Comparison of ENCODE assay signal across 8 cellular contexts in the genomic region with DNA sequence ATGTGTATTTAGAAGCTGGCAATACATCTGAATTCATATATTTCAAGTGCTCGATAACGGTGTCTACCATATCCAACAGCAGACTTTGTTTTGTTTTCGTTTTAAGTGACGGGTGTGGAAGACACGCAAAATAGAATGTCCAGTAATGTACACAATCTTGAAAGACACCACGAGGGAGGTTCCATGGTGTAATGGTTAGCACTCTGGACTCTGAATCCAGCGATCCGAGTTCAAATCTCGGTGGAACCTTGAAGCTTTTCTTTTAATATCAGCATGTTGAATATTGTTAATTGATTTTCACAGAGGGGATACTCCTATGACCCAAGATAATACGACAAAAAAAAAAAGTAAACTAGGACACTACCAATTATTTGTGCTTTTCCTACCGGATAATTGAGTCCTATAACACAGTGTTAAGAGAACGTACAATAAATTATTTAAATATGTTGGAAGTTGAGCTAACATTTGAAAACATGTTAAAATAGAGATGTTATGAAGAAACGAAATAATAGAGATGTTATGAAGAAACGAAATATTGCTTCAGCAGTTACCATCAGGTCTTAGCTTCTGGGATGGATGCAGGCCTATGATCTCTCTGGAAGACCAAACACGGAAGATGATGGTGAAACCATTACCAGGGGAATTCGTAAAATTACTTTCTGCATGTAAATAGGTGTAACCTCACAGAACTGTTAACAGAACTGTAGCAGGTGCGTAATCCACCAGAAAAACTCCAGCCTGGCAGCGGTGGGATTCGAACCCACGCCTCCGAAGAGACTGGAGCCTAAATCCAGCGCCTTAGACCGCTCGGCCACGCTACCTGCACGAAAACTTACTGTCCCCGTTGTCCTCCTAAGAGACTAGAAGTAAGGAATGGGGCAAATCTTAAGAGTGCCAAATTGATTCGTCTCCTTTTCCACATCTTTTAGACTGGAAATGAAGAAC. TPM values are rescaled to one million over a fixed set of nuclear protein-coding genes. Genes with fewer than 3 reads are reported as not detected.
A peak's percentile ranks its signal among the peaks of the same experiment; 100 is the strongest.
DNase-seq lines count a peak whose midpoint lies in the region; ATAC-seq and TF ChIP-seq lines count a peak whose summit lies in the region.

No MANE protein-coding gene starts in this region.

- no peak for TF ChIP-seq CTCF in endothelial cell (IDR thresholded peaks at IDR 0.05; ENCODE audit: unreplicated experiment)

- H3K27me3 Mint-ChIP-seq in activated CD8-positive, alpha-beta memory T cell treated with anti-CD3 and anti-CD28 coated beads, Interleukin-2, amount 10 ng/mL, durations not matched to agents 7 days and 5 days: peaks cover 61% of the 10 kb centered on the region
- peaks cover 50% of the 10 kb centered on the region for H3K27me3 Mint-ChIP-seq in endothelial cell (ENCODE audit: unreplicated experiment)

- peaks cover 56% of the 10 kb centered on the region for H3K4me1 Mint-ChIP-seq in activated CD8-positive, alpha-beta memory T cell treated with anti-CD3 and anti-CD28 coated beads, Interleukin-2, amount 10 ng/mL, durations not matched to agents 7 days and 5 days
- peaks cover 49% of the 10 kb centered on the region for H3K4me1 Mint-ChIP-seq in endothelial cell (ENCODE audit: unreplicated experiment)

- peak overlapping the region; percentile 95 for H3K4me3 Mint-ChIP-seq in activated CD8-positive, alpha-beta memory T cell treated with anti-CD3 and anti-CD28 coated beads, Interleukin-2, amount 10 ng/mL, durations not matched to agents 7 days and 5 days
- H3K4me3 Mint-ChIP-seq in endothelial cell (ENCODE audit: unreplicated experiment): peak overlapping the region; percentile 93

- H3K9me3 Mint-ChIP-seq in activated CD8-positive, alpha-beta memory T cell treated with anti-CD3 and anti-CD28 coated beads, Interleukin-2, amount 10 ng/mL, durations not matched to agents 7 days and 5 days (ENCODE audit: low read depth): no peaks in the 10 kb centered on the region
- H3K9me3 Mint-ChIP-seq in endothelial cell (ENCODE audit: unreplicated experiment): no peaks in the 10 kb centered on the region

- ATAC-seq in activated CD8-positive, alpha-beta memory T cell treated with anti-CD3 and anti-CD28 coated beads, Interleukin-2, amount 10 ng/mL, durations not matched to agents 7 days and 5 days: peak; percentile 44

- DNase-seq in activated gamma-delta T cell treated with Interleukin-2 at 50 U/mL for 16 hours (peak; percentile 77), activated gamma-delta T cell (lab: John Stamatoyannopoulos, UW) (no peak), HT1080 (ENCODE audit: low read depth) (peak; percentile 93), NOMO-1 treated with DMSO at 0.1 percent for 48 hours (lab: John Stamatoyannopoulos, UW; ENCODE audit: unreplicated experiment) (peak; percentile 81), endothelial cell (ENCODE audit: low spot score) (peak; percentile 93), mucosa of gallbladder (ENCODE audit: low spot score) (peak; percentile 86)
- DNase-seq in activated CD8-positive, alpha-beta memory T cell treated with anti-CD3 and anti-CD28 coated beads, Interleukin-2, amount 10 ng/mL, durations not matched to agents 7 days and 5 days: peak; percentile 94
- DNase-seq in stimulated activated CD8-positive, alpha-beta memory T cell treated with anti-CD3 and anti-CD28 coated beads, Interleukin-4, amount 100 ng/mL, for 24 hours (ENCODE audit: low read depth): peak; percentile 79

- peak overlapping the region; percentile 88 for H3K27ac Mint-ChIP-seq in activated CD8-positive, alpha-beta memory T cell treated with anti-CD3 and anti-CD28 coated beads, Interleukin-2, amount 10 ng/mL, durations not matched to agents 7 days and 5 days
- peak overlapping the region; percentile 91 for H3K27ac Mint-ChIP-seq in endothelial cell (ENCODE audit: unreplicated experiment)

- CTCF ChIA-PET in activated CD8-positive, alpha-beta memory T cell treated with anti-CD3 and anti-CD28 coated beads, Interleukin-2, amount 10 ng/mL, durations not matched to agents 7 days and 5 days (lab: Charles Lee): interaction anchor here (0.6 to 6.9 kb wide), 53 partner anchors 7 to 868 kb away, joined by 3 to 96 read pairs (median 5); a partner anchor contains a TSS

- H3K36me3 Mint-ChIP-seq in activated CD8-positive, alpha-beta memory T cell treated with anti-CD3 and anti-CD28 coated beads, Interleukin-2, amount 10 ng/mL, durations not matched to agents 7 days and 5 days: no peaks in the 10 kb centered on the region
- H3K36me3 Mint-ChIP-seq in endothelial cell (ENCODE audit: low read depth, unreplicated experiment): peaks cover 22% of the 10 kb centered on the region

RNA-seq across cellular contexts. Expression of a gene that starts 1.5 kb away (rescaled TPM):
- 0.60 and 1.0 TPM in 2 replicates for total RNA-seq in HT1080 (2014; rRNA removed; shearing (Covaris generic))
- 1.4 and 2.7 TPM in 2 replicates for polyA plus RNA-seq in HT1080 (2015; cell fraction: cytosol; rRNA removed)
- polyA plus RNA-seq in HT1080 (2015; cell fraction: nucleus; rRNA removed): 1.9 and 2.1 TPM in 2 replicates
- not detected for total RNA-seq in activated CD8-positive, alpha-beta memory T cell treated with anti-CD3 and anti-CD28 coated beads, Interleukin-2, amount 10 ng/mL, durations not matched to agents 7 days and 5 days
- total RNA-seq in endothelial cell (ENCODE audit: unreplicated experiment): not detected
- not detected for total RNA-seq in mucosa of gallbladder

RNA-seq across cellular contexts. Expression of a gene that starts 4.1 kb away (rescaled TPM):
- 0.43 and 1.8 TPM in 2 replicates for total RNA-seq in HT1080 (2014; rRNA removed; shearing (Covaris generic))
- 0.37 and 0.79 TPM in 2 replicates for polyA plus RNA-seq in HT1080 (2015; cell fraction: cytosol; rRNA removed)
- 1.9 and 3.0 TPM in 2 replicates for polyA plus RNA-seq in HT1080 (2015; cell fraction: nucleus; rRNA removed)
- total RNA-seq in activated CD8-positive, alpha-beta memory T cell treated with anti-CD3 and anti-CD28 coated beads, Interleukin-2, amount 10 ng/mL, durations not matched to agents 7 days and 5 days: 1 to 10 TPM; 1.2 TPM
- total RNA-seq in endothelial cell (ENCODE audit: unreplicated experiment) (3.3 TPM), mucosa of gallbladder (0.78 TPM)

RNA-seq across cellular contexts. Expression of a gene that starts 32.3 kb away (rescaled TPM):
- 0.51 TPM in 1 of 2 replicates, not detected in the other for total RNA-seq in HT1080 (2014; rRNA removed; shearing (Covaris generic))
- polyA plus RNA-seq in HT1080 (2015; cell fraction: cytosol; rRNA removed): 0.12 TPM in 1 of 2 replicates, not detected in the other
- not detected in 2 replicates for polyA plus RNA-seq in HT1080 (2015; cell fraction: nucleus; rRNA removed)
- under 1 TPM; 0.42 to 0.64 TPM for total RNA-seq in activated CD8-positive, alpha-beta memory T cell treated with anti-CD3 and anti-CD28 coated beads, Interleukin-2, amount 10 ng/mL, durations not matched to agents 7 days and 5 days
- total RNA-seq in endothelial cell (ENCODE audit: unreplicated experiment): 1.7 TPM
- 0.43 TPM for total RNA-seq in mucosa of gallbladder

RNA-seq across cellular contexts. Expression of a gene that starts 32.4 kb away (rescaled TPM):
- 3.2 and 5.2 TPM in 2 replicates for total RNA-seq in HT1080 (2014; rRNA removed; shearing (Covaris generic))
- 3.2 and 4.2 TPM in 2 replicates for polyA plus RNA-seq in HT1080 (2015; cell fraction: cytosol; rRNA removed)
- polyA plus RNA-seq in HT1080 (2015; cell fraction: nucleus; rRNA removed): 11.2 and 19.3 TPM in 2 replicates
- 10 to 100 TPM; 47.3 to 56.4 TPM for total RNA-seq in activated CD8-positive, alpha-beta memory T cell treated with anti-CD3 and anti-CD28 coated beads, Interleukin-2, amount 10 ng/mL, durations not matched to agents 7 days and 5 days
- total RNA-seq in endothelial cell (ENCODE audit: unreplicated experiment) (30.0 TPM), mucosa of gallbladder (123 TPM)

RNA-seq across cellular contexts. Expression of a gene that starts 42.9 kb away (rescaled TPM):
- total RNA-seq in HT1080 (2014; rRNA removed; shearing (Covaris generic)): 2.7 and 4.6 TPM in 2 replicates
- 28.6 and 32.3 TPM in 2 replicates for polyA plus RNA-seq in HT1080 (2015; cell fraction: cytosol; rRNA removed)
- polyA plus RNA-seq in HT1080 (2015; cell fraction: nucleus; rRNA removed): 42.1 and 43.6 TPM in 2 replicates
- 10 to 100 TPM; 47.6 to 68.9 TPM for total RNA-seq in activated CD8-positive, alpha-beta memory T cell treated with anti-CD3 and anti-CD28 coated beads, Interleukin-2, amount 10 ng/mL, durations not matched to agents 7 days and 5 days
- total RNA-seq in endothelial cell (ENCODE audit: unreplicated experiment) (19.8 TPM), mucosa of gallbladder (73.8 TPM)
